ENCODE assay signal across 22 cellular contexts in the genomic region with DNA sequence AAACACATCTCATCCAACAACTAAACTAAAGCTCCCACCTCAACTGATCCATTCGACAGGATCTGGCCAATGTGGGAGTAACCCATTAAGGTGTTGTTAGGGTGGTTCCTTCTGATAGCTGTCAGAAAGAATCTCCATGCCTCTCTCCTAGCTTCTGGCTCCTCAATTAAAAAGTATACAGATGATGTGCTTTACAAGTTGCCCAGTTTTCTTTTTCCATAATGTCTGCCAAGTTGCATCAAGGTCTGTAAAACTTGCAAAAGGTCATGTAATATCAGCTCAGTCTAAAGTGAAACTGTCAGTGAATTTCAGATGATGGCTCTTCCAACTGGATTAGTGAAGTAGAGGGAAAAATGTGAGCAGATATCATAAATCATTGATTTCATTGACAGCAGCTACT.
"Had no signal": no experiment of that assay in that cellular context is flagged by ENCODE, and none has a peak within 500 bp of the region (broad histone marks: within the 10 kb centered on the region; RNA-seq: fewer than 3 reads in every experiment).

No MANE protein-coding gene starts in this region.

- FAIRE-seq: colon, endothelial cell of umbilical vein, frontal cortex, kidney had no signal

- H3K27me3 ChIP-seq: dorsolateral prefrontal cortex, esophagus muscularis mucosa, foreskin keratinocyte, gastroesophageal sphincter, hepatocyte, left lung had no signal

- H3K4me3 ChIP-seq: coronary artery, dorsolateral prefrontal cortex, esophagus muscularis mucosa, gastroesophageal sphincter, hepatocyte, left lung, lower lobe of right lung, mucosa of descending colon had no signal

- H3K36me3 ChIP-seq: gastroesophageal sphincter, left lung, lower lobe of right lung had no signal

- H3K4me1 ChIP-seq: foreskin keratinocyte, left lung, lower lobe of right lung had no signal

- DNase-seq: dermis blood vessel endothelial cell; dorsolateral prefrontal cortex; effector CD4-positive, alpha-beta T cell; effector memory CD4-positive, alpha-beta T cell; foreskin keratinocyte; hypothalamus; islet precursor cell; kidney; kidney glomerular epithelial cell; left lung; lower lobe of right lung; mesenchymal stem cell; mucosa of descending colon; naive B cell; naive thymus-derived CD8-positive, alpha-beta T cell had no signal

- H3K27ac ChIP-seq: coronary artery, dorsolateral prefrontal cortex, esophagus muscularis mucosa, foreskin keratinocyte, gastroesophageal sphincter, hepatocyte, left lung, lower lobe of right lung had no signal

- ATAC-seq: foreskin keratinocyte; gastroesophageal sphincter; left lung; lower lobe of right lung; mucosa of descending colon; naive thymus-derived CD8-positive, alpha-beta T cell had no signal
